1 cellular context compared by ENCODE assay signal in the genomic region with DNA sequence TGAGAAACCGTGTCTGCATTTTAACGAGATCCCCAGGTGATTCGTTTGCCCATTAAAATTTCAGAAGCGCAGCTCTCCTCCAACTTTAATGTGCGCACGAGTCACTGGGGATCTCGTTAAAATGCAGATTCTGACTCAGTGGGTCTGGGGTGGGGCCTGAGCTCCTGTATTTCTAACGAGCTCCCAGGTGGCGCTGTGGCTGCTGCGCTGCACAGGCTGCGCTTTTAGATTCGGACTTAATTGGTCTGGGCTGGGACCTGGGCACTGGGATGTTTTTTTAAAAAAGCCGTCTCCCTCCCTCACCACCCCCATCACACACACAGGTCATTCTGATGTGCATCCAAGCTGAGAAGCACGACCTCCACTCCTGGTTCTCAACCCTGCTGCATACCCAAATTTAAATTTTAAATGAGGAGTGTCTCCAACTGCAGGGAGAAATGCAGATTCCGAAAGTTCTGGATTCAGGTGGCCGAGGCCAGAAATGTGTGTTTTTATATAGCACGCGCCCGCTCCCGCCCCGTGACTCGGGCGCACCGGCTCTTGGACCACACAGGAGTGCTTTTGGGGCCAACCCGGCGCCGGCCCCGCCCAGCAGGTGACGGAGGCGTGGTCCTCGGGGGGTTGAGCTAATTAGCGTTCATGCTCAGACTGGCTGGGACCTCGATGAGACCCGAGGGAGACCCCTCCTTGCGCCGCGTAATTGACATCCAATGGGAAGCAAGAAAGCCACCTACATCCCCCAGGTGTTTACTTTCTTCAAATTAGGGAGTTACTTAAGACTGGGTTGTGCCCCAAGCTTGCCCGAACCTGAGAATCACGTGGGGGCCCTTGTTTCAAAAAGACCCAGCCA.
A peak's percentile ranks its signal among the peaks of the same experiment; 100 is the strongest.
TF ChIP-seq lines count a peak whose summit lies in the region.

No MANE protein-coding gene starts in this region.

TF ChIP-seq in HEK293, 187 proteins besides CTCF, POLR2A, EP300 and RAD21 (continued from another document and continues in another):
- TF ChIP-seq ZNF704 (tag by site-specific recombination; IDR thresholded peaks at IDR 0.05) (no peak), GLIS2 (tag by site-specific recombination; IDR thresholded peaks at IDR 0.05) (0 out of 2 replicates have a peak, but pooled peaks have one; percentile 9), BCL11B (tag by site-specific recombination; IDR thresholded peaks at IDR 0.05; ENCODE audit: low read depth) (no peak), ZNF48 (tag by site-specific recombination; IDR thresholded peaks at IDR 0.05) (no peak), ZNF302 (tag by site-specific recombination; IDR thresholded peaks at IDR 0.05; ENCODE audit: low read depth) (no peak), ZNF660 (tag by site-specific recombination; IDR thresholded peaks at IDR 0.05) (no peak), OVOL3 (tag by site-specific recombination; IDR thresholded peaks at IDR 0.05) (no peak), OSR2 (tag by site-specific recombination; IDR thresholded peaks at IDR 0.05) (peak; percentile 67), ZNF610 (tag by site-specific recombination; IDR thresholded peaks at IDR 0.05; ENCODE audit: borderline replicate concordance) (0 out of 2 replicates have a peak, but pooled peaks have one; percentile 9), ZNF791 (tag by site-specific recombination; IDR thresholded peaks at IDR 0.05) (0 out of 2 replicates have a peak, but pooled peaks have one; percentile 7), ZNF768 (tag by site-specific recombination; IDR thresholded peaks at IDR 0.05) (no peak), ZNF747 (tag by site-specific recombination; IDR thresholded peaks at IDR 0.05) (no peak), PBX3 (CRISPR knock-in tag; IDR thresholded peaks at IDR 0.05) (no peak), ZNF521 (tag by site-specific recombination; IDR thresholded peaks at IDR 0.05) (no peak), KLF8 (tag by site-specific recombination; IDR thresholded peaks at IDR 0.05) (no peak; the same call in 1 of the 2 replicates), ZBTB17 (tag by site-specific recombination; IDR thresholded peaks at IDR 0.05) (no peak), ZNF169 (tag by site-specific recombination; IDR thresholded peaks at IDR 0.05) (no peak), ZSCAN23 (tag by site-specific recombination; IDR thresholded peaks at IDR 0.05) (no peak), ZNF248 (tag by site-specific recombination; IDR thresholded peaks at IDR 0.05) (no peak), SALL2 (tag by site-specific recombination; IDR thresholded peaks at IDR 0.05; ENCODE audit: borderline replicate concordance) (no peak), ZNF155 (tag by site-specific recombination; IDR thresholded peaks at IDR 0.05) (no peak), GLIS1 (tag by site-specific recombination; IDR thresholded peaks at IDR 0.05) (peak; percentile 52), YY1 (tag by site-specific recombination; IDR thresholded peaks at IDR 0.05) (no peak; the same call in 1 of the 2 replicates), REPIN1 (tag by site-specific recombination; IDR thresholded peaks at IDR 0.05; ENCODE audit: low read depth) (no peak), ZNF394 (tag by site-specific recombination; IDR thresholded peaks at IDR 0.05; ENCODE audit: borderline replicate concordance) (no peak), ZNF26 (tag by site-specific recombination; IDR thresholded peaks at IDR 0.05) (no peak), HOXC10 (CRISPR knock-in tag; IDR thresholded peaks at IDR 0.05) (no peak), ZNF830 (tag by site-specific recombination; IDR thresholded peaks at IDR 0.05; ENCODE audit: low read depth) (no peak), BCL11A (tag by site-specific recombination; IDR thresholded peaks at IDR 0.05; ENCODE audit: low read depth) (no peak), ZNF175 (tag by site-specific recombination; IDR thresholded peaks at IDR 0.05) (no peak), ZNF202 (tag by site-specific recombination; IDR thresholded peaks at IDR 0.05; ENCODE audit: borderline replicate concordance) (no peak), ZXDB (tag by site-specific recombination; IDR thresholded peaks at IDR 0.05) (no peak; the same call in 1 of the 2 replicates), ZNF621 (tag by site-specific recombination; IDR thresholded peaks at IDR 0.05) (no peak), MYNN (tag by site-specific recombination; IDR thresholded peaks at IDR 0.05; ENCODE audit: borderline replicate concordance) (no peak), ZNF677 (tag by site-specific recombination; IDR thresholded peaks at IDR 0.05) (no peak), ZNF548 (tag by site-specific recombination; IDR thresholded peaks at IDR 0.05) (no peak), ZNF629 (tag by site-specific recombination; IDR thresholded peaks at IDR 0.05) (peak; percentile 4; the same call in 1 of the 2 replicates), WT1 (tag by site-specific recombination; IDR thresholded peaks at IDR 0.05) (no peak; the same call in none of the 2 replicates), ZNF37A (tag by site-specific recombination; IDR thresholded peaks at IDR 0.05) (no peak), ZFHX2 (tag by site-specific recombination; conservative IDR thresholded peaks at IDR 0.05) (no peak), ZNF585B (tag by site-specific recombination; IDR thresholded peaks at IDR 0.05) (no peak), ZFP37 (tag by site-specific recombination; IDR thresholded peaks at IDR 0.05) (no peak), ZNF513 (tag by site-specific recombination; IDR thresholded peaks at IDR 0.05) (no peak), ZBTB21 (tag by site-specific recombination; IDR thresholded peaks at IDR 0.05) (0 out of 2 replicates have a peak, but pooled peaks have one; percentile 14), HOXA7 (CRISPR knock-in tag; IDR thresholded peaks at IDR 0.05; ENCODE audit: borderline replicate concordance) (no peak), TCF7L2 (IDR thresholded peaks at IDR 0.05; ENCODE audit: borderline replicate concordance, low read depth, low read length) (no peak), ZNF658 (tag by site-specific recombination; IDR thresholded peaks at IDR 0.05) (no peak), KLF7 (tag by site-specific recombination; IDR thresholded peaks at IDR 0.05; ENCODE audit: borderline replicate concordance) (no peak; the same call in 1 of the 2 replicates), ZNF624 (tag by site-specific recombination; IDR thresholded peaks at IDR 0.05) (no peak), ZFP69B (tag by site-specific recombination; IDR thresholded peaks at IDR 0.05) (no peak), ZNF274 (IDR thresholded peaks at IDR 0.05; ENCODE audit: low read length) (no peak), ZNF274 (tag by site-specific recombination; IDR thresholded peaks at IDR 0.05; ENCODE audit: borderline replicate concordance) (no peak), ZNF639 (tag by site-specific recombination; IDR thresholded peaks at IDR 0.05) (no peak), ZNF776 (tag by site-specific recombination; IDR thresholded peaks at IDR 0.05; ENCODE audit: borderline replicate concordance) (no peak), ZNF16 (tag by site-specific recombination; IDR thresholded peaks at IDR 0.05; ENCODE audit: low read depth) (no peak), ZSCAN16 (tag by site-specific recombination; IDR thresholded peaks at IDR 0.05) (no peak), ZNF645 (tag by site-specific recombination; IDR thresholded peaks at IDR 0.05) (no peak)
- TF ChIP-seq, protein P1, sequence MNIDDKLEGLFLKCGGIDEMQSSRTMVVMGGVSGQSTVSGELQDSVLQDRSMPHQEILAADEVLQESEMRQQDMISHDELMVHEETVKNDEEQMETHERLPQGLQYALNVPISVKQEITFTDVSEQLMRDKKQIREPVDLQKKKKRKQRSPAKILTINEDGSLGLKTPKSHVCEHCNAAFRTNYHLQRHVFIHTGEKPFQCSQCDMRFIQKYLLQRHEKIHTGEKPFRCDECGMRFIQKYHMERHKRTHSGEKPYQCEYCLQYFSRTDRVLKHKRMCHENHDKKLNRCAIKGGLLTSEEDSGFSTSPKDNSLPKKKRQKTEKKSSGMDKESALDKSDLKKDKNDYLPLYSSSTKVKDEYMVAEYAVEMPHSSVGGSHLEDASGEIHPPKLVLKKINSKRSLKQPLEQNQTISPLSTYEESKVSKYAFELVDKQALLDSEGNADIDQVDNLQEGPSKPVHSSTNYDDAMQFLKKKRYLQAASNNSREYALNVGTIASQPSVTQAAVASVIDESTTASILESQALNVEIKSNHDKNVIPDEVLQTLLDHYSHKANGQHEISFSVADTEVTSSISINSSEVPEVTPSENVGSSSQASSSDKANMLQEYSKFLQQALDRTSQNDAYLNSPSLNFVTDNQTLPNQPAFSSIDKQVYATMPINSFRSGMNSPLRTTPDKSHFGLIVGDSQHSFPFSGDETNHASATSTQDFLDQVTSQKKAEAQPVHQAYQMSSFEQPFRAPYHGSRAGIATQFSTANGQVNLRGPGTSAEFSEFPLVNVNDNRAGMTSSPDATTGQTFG (tag by site-specific recombination; IDR thresholded peaks at IDR 0.05; ENCODE audit: borderline replicate concordance) = no peak
- TF ChIP-seq, protein P2, sequence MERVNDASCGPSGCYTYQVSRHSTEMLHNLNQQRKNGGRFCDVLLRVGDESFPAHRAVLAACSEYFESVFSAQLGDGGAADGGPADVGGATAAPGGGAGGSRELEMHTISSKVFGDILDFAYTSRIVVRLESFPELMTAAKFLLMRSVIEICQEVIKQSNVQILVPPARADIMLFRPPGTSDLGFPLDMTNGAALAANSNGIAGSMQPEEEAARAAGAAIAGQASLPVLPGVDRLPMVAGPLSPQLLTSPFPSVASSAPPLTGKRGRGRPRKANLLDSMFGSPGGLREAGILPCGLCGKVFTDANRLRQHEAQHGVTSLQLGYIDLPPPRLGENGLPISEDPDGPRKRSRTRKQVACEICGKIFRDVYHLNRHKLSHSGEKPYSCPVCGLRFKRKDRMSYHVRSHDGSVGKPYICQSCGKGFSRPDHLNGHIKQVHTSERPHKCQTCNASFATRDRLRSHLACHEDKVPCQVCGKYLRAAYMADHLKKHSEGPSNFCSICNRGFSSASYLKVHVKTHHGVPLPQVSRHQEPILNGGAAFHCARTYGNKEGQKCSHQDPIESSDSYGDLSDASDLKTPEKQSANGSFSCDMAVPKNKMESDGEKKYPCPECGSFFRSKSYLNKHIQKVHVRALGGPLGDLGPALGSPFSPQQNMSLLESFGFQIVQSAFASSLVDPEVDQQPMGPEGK (tag by site-specific recombination; IDR thresholded peaks at IDR 0.05) = 0 out of 2 replicates have a peak, but pooled peaks have one; percentile 12
